In genomic region chr7:158463317-158463716, GRCh38 we compare ENCODE assay signal across 32 cellular contexts.
"Had no signal": no experiment of that assay in that cellular context is flagged by ENCODE, and none has a peak within 500 bp of the region (broad histone marks: within the 10 kb centered on the region; RNA-seq: fewer than 3 reads in every experiment).

No MANE protein-coding gene starts in this region.

- FAIRE-seq: astrocyte, bronchial epithelial cell, colon, endometrium, endothelial cell of umbilical vein had no signal

- H3K27me3 ChIP-seq: brain microvascular endothelial cell had no signal

- H3K9me3 ChIP-seq: esophagus squamous epithelium, gastroesophageal sphincter, heart right ventricle had no signal

- H3K4me1 ChIP-seq: esophagus squamous epithelium, gastroesophageal sphincter, heart right ventricle had no signal

- ATAC-seq: activated naive CD4-positive, alpha-beta T cell treated with anti-CD3 and anti-CD28 coated beads, Interleukin-2, amount 50 U/mL, for 72 hours; activated T-cell treated with anti-CD3 and anti-CD28 coated beads, Interleukin-2, amount 50 U/mL, for 72 hours; effector memory CD8-positive, alpha-beta T cell; gastroesophageal sphincter; heart right ventricle had no signal

- H3K36me3 ChIP-seq: brain microvascular endothelial cell, esophagus squamous epithelium, gastroesophageal sphincter, heart right ventricle had no signal

- DNase-seq: activated CD4-positive, alpha-beta memory T cell treated with anti-CD3 and anti-CD28 coated beads, Interleukin-2, amount 10 ng/mL, durations not matched to agents 7 days and 5 days; activated CD4-positive, alpha-beta T cell treated with anti-CD3 and anti-CD28 coated beads for 1 hour; activated CD4-positive, alpha-beta T cell treated with anti-CD3 and anti-CD28 coated beads for 4 hours; activated CD4-positive, alpha-beta T cell treated with anti-CD3 and anti-CD28 coated beads, Interleukin-2, amount 10 ng/mL, durations not matched to agents 7 days and 5 days; activated CD4-positive, alpha-beta T cell treated with anti-CD3 and anti-CD28 coated beads, Interleukin-2, amount 50 U/mL, for 4 hours; activated CD8-positive, alpha-beta memory T cell treated with anti-CD3 and anti-CD28 coated beads, Interleukin-2, amount 50 U/mL, for 48 hours; activated gamma-delta T cell; activated naive CD4-positive, alpha-beta T cell; activated naive CD4-positive, alpha-beta T cell treated with anti-CD3 and anti-CD28 coated beads, Interleukin-2, amount 10 ng/mL, durations not matched to agents 7 days and 5 days; activated naive CD8-positive, alpha-beta T cell treated with anti-CD3 and anti-CD28 coated beads, Interleukin-2, amount 10 ng/mL, durations not matched to agents 7 days and 5 days; activated T-cell treated with anti-CD3 and anti-CD28 coated beads for 4 hours; activated T-cell treated with anti-CD3 and anti-CD28 coated beads, Interleukin-2, amount 50 U/mL, for 24 hours; activated T-cell treated with anti-CD3 and anti-CD28 coated beads, Interleukin-2, amount 50 U/mL, for 72 hours; amniotic stem cell; anterior cingulate cortex; brain microvascular endothelial cell; cortex of kidney; dermis blood vessel endothelial cell; effector CD4-positive, alpha-beta T cell; effector memory CD8-positive, alpha-beta T cell; esophagus squamous epithelium; foreskin melanocyte; heart right ventricle; T-helper 2 cell had no signal

- H3K27ac ChIP-seq: brain microvascular endothelial cell, epithelial cell of prostate, esophagus squamous epithelium, gastroesophageal sphincter, heart right ventricle had no signal

- H3K4me3 ChIP-seq: esophagus squamous epithelium, gastroesophageal sphincter, heart right ventricle had no signal
